ENCODE assay signal across 2 cellular contexts in genomic region chr19:6768236-6768785, GRCh38.
TF ChIP-seq lines count a peak whose summit lies in the region.

No MANE protein-coding gene starts in this region.

TF ChIP-seq in A549, 52 proteins besides CTCF, POLR2A, EP300 and RAD21:
- TF ChIP-seq KDM1A (IDR thresholded peaks at IDR 0.05; ENCODE audit: low read depth) (no peak), MYC (IDR thresholded peaks at IDR 0.05; ENCODE audit: borderline replicate concordance, low read length) (no peak), TP53 (CRISPR knock-in tag; IDR thresholded peaks at IDR 0.05) (no peak), SMC3 (IDR thresholded peaks at IDR 0.05) (no peak), FOXS1 (CRISPR knock-in tag; IDR thresholded peaks at IDR 0.05) (no peak), HOXA7 (CRISPR knock-in tag; IDR thresholded peaks at IDR 0.05) (no peak), PBX3 (IDR thresholded peaks at IDR 0.05) (no peak), BCL3 (IDR thresholded peaks at IDR 0.05) (no peak), RCOR1 (IDR thresholded peaks at IDR 0.05; ENCODE audit: low read depth, low read length) (no peak), TFCP2L1 (CRISPR knock-in tag; IDR thresholded peaks at IDR 0.05) (no peak), ZFP36 (IDR thresholded peaks at IDR 0.05; ENCODE audit: borderline replicate concordance, partially characterized antibody) (no peak), NPAS2 (CRISPR knock-in tag; IDR thresholded peaks at IDR 0.05; ENCODE audit: borderline replicate concordance) (no peak), HDAC2 (IDR thresholded peaks at IDR 0.05) (no peak), BHLHE40 (IDR thresholded peaks at IDR 0.05; ENCODE audit: low read depth, low read length) (no peak), GATA3 (IDR thresholded peaks at IDR 0.05; ENCODE audit: borderline replicate concordance) (no peak), SREBF2 (IDR thresholded peaks at IDR 0.05) (no peak), RNF2 (IDR thresholded peaks at IDR 0.05; ENCODE audit: borderline replicate concordance, low read depth) (no peak)
TF ChIP-seq in A549: peak in this region for 0.

TF ChIP-seq in HCT116, 20 proteins besides CTCF, POLR2A, EP300 and RAD21:
- TF ChIP-seq ZFX (IDR thresholded peaks at IDR 0.05) (no peak), SP1 (IDR thresholded peaks at IDR 0.05; ENCODE audit: low read depth) (no peak), EZH2phosphoT487 (IDR thresholded peaks at IDR 0.05; ENCODE audit: borderline replicate concordance) (no peak), EGR1 (IDR thresholded peaks at IDR 0.05; ENCODE audit: low read depth) (no peak), EZH2 (IDR thresholded peaks at IDR 0.05) (no peak), MAX (IDR thresholded peaks at IDR 0.05) (no peak), REST (IDR thresholded peaks at IDR 0.05; ENCODE audit: low read depth) (no peak), ZNF274 (IDR thresholded peaks at IDR 0.05; ENCODE audit: low read depth, low read length) (no peak), JUND (IDR thresholded peaks at IDR 0.05) (no peak), TCF7L2 (IDR thresholded peaks at IDR 0.05; ENCODE audit: borderline replicate concordance, extremely low read depth, insufficient read depth, insufficient read length) (no peak), FOSL1 (IDR thresholded peaks at IDR 0.05; ENCODE audit: low read depth) (no peak), YY1 (IDR thresholded peaks at IDR 0.05; ENCODE audit: extremely low read depth, insufficient replicate concordance, low read depth, low read length) (no peak), ELF1 (IDR thresholded peaks at IDR 0.05; ENCODE audit: borderline replicate concordance, low read depth) (no peak), CBX3 (IDR thresholded peaks at IDR 0.05; ENCODE audit: low read depth) (no peak), ZBTB33 (IDR thresholded peaks at IDR 0.05; ENCODE audit: extremely low read depth, insufficient replicate concordance, low read length) (no peak), SRF (IDR thresholded peaks at IDR 0.05; ENCODE audit: low read depth) (no peak), SIN3A (IDR thresholded peaks at IDR 0.05; ENCODE audit: low read depth) (no peak), POLR2AphosphoS5 (IDR thresholded peaks at IDR 0.05; ENCODE audit: low read depth, low read length) (no peak), CEBPB (IDR thresholded peaks at IDR 0.05; ENCODE audit: low read depth) (no peak)
